1 cellular context compared by ENCODE assay signal in genomic region chr9:132634327-132634726, GRCh38.
TF ChIP-seq lines count a peak whose summit lies in the region.

No MANE protein-coding gene starts in this region.

TF ChIP-seq in K562, 482 proteins besides CTCF, POLR2A, EP300 and RAD21:
- TF ChIP-seq MAFG (tag; conservative IDR thresholded peaks at IDR 0.05) (peak; percentile 50), ZNF655 (CRISPR knock-in tag; IDR thresholded peaks at IDR 0.05) (no peak), ZNF316 (IDR thresholded peaks at IDR 0.05) (peak; percentile 82), C11orf30 (IDR thresholded peaks at IDR 0.05; ENCODE audit: low read depth) (peak; percentile 59; the same call in 1 of the 2 replicates)
